Comparison of ENCODE assay signal across 19 cellular contexts in genomic region chr15:28881170-28881569, GRCh38. TPM values are rescaled to one million over a fixed set of nuclear protein-coding genes. Genes with fewer than 3 reads are reported as not detected.
DNase-seq lines count a peak whose midpoint lies in the region; TF ChIP-seq lines count a peak whose summit lies in the region.
"Had no signal": no experiment of that assay in that cellular context is flagged by ENCODE, and none has a peak within 500 bp of the region (broad histone marks: within the 10 kb centered on the region; RNA-seq: fewer than 3 reads in every experiment).

No MANE protein-coding gene starts in this region.

- H3K27me3 ChIP-seq in osteoblast (ENCODE audit: insufficient read depth, low read length), result peaks cover 9% of the 10 kb centered on the region
- no peaks in the 10 kb centered on the region for H3K27me3 ChIP-seq in ovary

- H3K4me1 ChIP-seq in osteoblast (ENCODE audit: insufficient read depth, low read length) (no peaks in the 10 kb centered on the region), ovary (ENCODE audit: insufficient read depth) (peaks cover 3% of the 10 kb centered on the region)

- DNase-seq in DMS 273 (lab: John Stamatoyannopoulos, UW; ENCODE audit: unreplicated experiment) (peak; percentile 44), DMS 273 treated with DMSO at 0.1 percent for 48 hours (lab: John Stamatoyannopoulos, UW) (no peak), NB4 (ENCODE audit: low read depth) (peak; percentile 31), dermis blood vessel endothelial cell (peak; percentile 21), osteoblast (ENCODE audit: insufficient read length, low spot score, missing footprints) (peak; percentile 88), ovary (no peak), islet precursor cell (no peak)
- DNase-seq in stimulated activated CD4-positive, alpha-beta T cell treated with anti-CD3 and anti-CD28 coated beads, Interleukin-12 subunit alpha, Interleukin-12 subunit beta, amount 100 ng/mL, for 4 hours, result no peak
- DNase-seq: activated naive CD8-positive, alpha-beta T cell treated with anti-CD3 and anti-CD28 coated beads, Interleukin-2, amount 10 ng/mL, durations not matched to agents 7 days and 5 days; hippocampal formation; left colon; naive thymus-derived CD8-positive, alpha-beta T cell; NCI-H1436 treated with DMSO at 0.1 percent for 48 hours; NCI-H510A had no signal

- no peaks in the 10 kb centered on the region for H3K79me2 ChIP-seq in osteoblast (ENCODE audit: insufficient read depth, low read length)

- H3K9me3 ChIP-seq in osteoblast (ENCODE audit: low read depth, low read length) (no peaks in the 10 kb centered on the region), ovary (no peaks in the 10 kb centered on the region)

- no peak overlapping the region for H3K4me2 ChIP-seq in osteoblast (ENCODE audit: insufficient read depth, low read length)

- H3K36me3 ChIP-seq in osteoblast (ENCODE audit: insufficient read depth, low read length), result no peaks in the 10 kb centered on the region
- H3K36me3 ChIP-seq in ovary, result no peaks in the 10 kb centered on the region

- no peak for TF ChIP-seq CTCF in NB4 (IDR thresholded peaks at IDR 0.05; ENCODE audit: low read depth, low read length)
- peak; percentile 12 for TF ChIP-seq CTCF in osteoblast (IDR thresholded peaks at IDR 0.05; ENCODE audit: extremely low read depth, low read depth, low read length)
- no peak for TF ChIP-seq CTCF in ovary (IDR thresholded peaks at IDR 0.05)

- TF ChIP-seq EP300 in ovary (IDR thresholded peaks at IDR 0.05), result no peak

- H4K20me1 ChIP-seq in osteoblast (ENCODE audit: insufficient read depth, low read length), result no peaks in the 10 kb centered on the region

- TF ChIP-seq POLR2A in NB4 (IDR thresholded peaks at IDR 0.05; ENCODE audit: extremely low read depth, insufficient read length), result no peak
- TF ChIP-seq POLR2A in ovary (IDR thresholded peaks at IDR 0.05), result no peak

- H3K4me3 ChIP-seq in NB4 (ENCODE audit: low read depth, low read length), result no peak overlapping the region
- H3K4me3 ChIP-seq in osteoblast (ENCODE audit: insufficient read depth, low read length), result no peak overlapping the region
- H3K4me3 ChIP-seq in ovary, result no peak overlapping the region

- peak overlapping the region; percentile 57 for H2AFZ ChIP-seq in osteoblast (ENCODE audit: low read length)

- intact Hi-C loops in ovary (cut with DNase I), result no loop called here

- H3K27ac ChIP-seq in osteoblast (ENCODE audit: low read depth, low read length) (no peak overlapping the region), ovary (no peak overlapping the region)
- H3K27ac ChIP-seq: 22Rv1, epithelial cell of prostate, RWPE1 had no signal

- WGBS in ovary, 3 donors, result 52 to 60% (median 53%) methylated on average over 3 of the region's 3 CpGs

RNA-seq across cellular contexts. Expression of gene APBA2, which starts 4.6 kb away (rescaled TPM):
- 18.5 and 24.1 TPM in 2 replicates for total RNA-seq in dermis blood vessel endothelial cell
- total RNA-seq in osteoblast, result 6.2 and 8.8 TPM in 2 replicates
- total RNA-seq in ovary, result 1 to 10 TPM in 5 of 7 donors, under 1 TPM in 2; 0.53 to 3.1 (median 1.1) TPM
- polyA plus RNA-seq in ovary, result 1 to 10 TPM; 1.4 to 1.9 TPM

RNA-seq across cellular contexts. Expression of gene GOLGA6L7, which starts 32.7 kb away (rescaled TPM):
- not detected in 2 replicates for total RNA-seq in dermis blood vessel endothelial cell
- not detected in 2 replicates for total RNA-seq in osteoblast
- total RNA-seq in ovary, result not detected
- polyA plus RNA-seq in ovary, result not detected
- total RNA-seq: activated naive CD8-positive, alpha-beta T cell treated with anti-CD3 and anti-CD28 coated beads, Interleukin-2, amount 10 ng/mL, durations not matched to agents 7 days and 5 days; left colon; naive thymus-derived CD8-positive, alpha-beta T cell; T-helper 1 cell treated with Interleukin-12 subunit alpha and Interleukin-12 subunit beta and Interleukin-4 antibody, amounts not matched to agents 30 ng/mL and 1 ng/mL, for 36 hours; ureter had no signal
- polyA plus RNA-seq: naive thymus-derived CD8-positive, alpha-beta T cell had no signal

Comparison
In these comparisons a context has a peak if more than half of its experiments do, and no peak if none do; other contexts are left out.
1. DNase-seq: peak in DMS 273 (single experiment), NB4 (single experiment), dermis blood vessel endothelial cell (single experiment) and osteoblast (single experiment); none in DMS 273 treated with DMSO at 0.1 percent for 48 hours (single experiment), stimulated activated CD4-positive, alpha-beta T cell treated with anti-CD3 and anti-CD28 coated beads, Interleukin-12 subunit alpha, Interleukin-12 subunit beta, amount 100 ng/mL, for 4 hours (single experiment), ovary (0 of 5) and islet precursor cell (single experiment).